In genomic region chr15:35519536-35520149, GRCh38 we compare ENCODE assay signal across 8 cellular contexts. TPM values are rescaled to one million over a fixed set of nuclear protein-coding genes. Genes with fewer than 3 reads are reported as not detected.
DNase-seq lines count a peak whose midpoint lies in the region; ATAC-seq, FAIRE-seq and TF ChIP-seq lines count a peak whose summit lies in the region.

No MANE protein-coding gene starts in this region.

- H3K4me1 ChIP-seq in kidney (ENCODE audit: control insufficient read depth in 1 of 2, insufficient read depth in 1 of 2, low read depth in 1 of 2, low read length in 2 of 2) (peaks cover 0 to 10% of the 10 kb centered on the region in 2 donors), tibial nerve (peaks cover 0 to 14% (median 0%) of the 10 kb centered on the region in 4 donors)

- intact Hi-C loops in kidney (cut with DNase I): loop anchor here (10.0 kb wide), 1 partner anchor 1575 kb away; no protein-coding TSS in a partner anchor

- H3K27ac ChIP-seq in kidney (ENCODE audit: low read depth in 2 of 2, low read length in 2 of 2) (no peak overlapping the region), tibial nerve (no peak overlapping the region)

- TF ChIP-seq EP300 in tibial nerve (IDR thresholded peaks at IDR 0.05): no peak

- H3K4me3 ChIP-seq in kidney (ENCODE audit: low read length in 2 of 2): no peak overlapping the region
- no peak overlapping the region for H3K4me3 ChIP-seq in tibial nerve

- no peak overlapping the region for H3K9ac ChIP-seq in kidney (ENCODE audit: low read length in 2 of 2)

- peak; percentile 66 for FAIRE-seq in kidney (lab: Jason Lieb, UNC)

- TF ChIP-seq CTCF in kidney (IDR thresholded peaks at IDR 0.05; ENCODE audit: borderline replicate concordance, extremely low read depth, insufficient read depth) (peak; percentile 57), tibial nerve (IDR thresholded peaks at IDR 0.05) (peak in 4 of 5 experiments; percentile 36 to 57 (median 50))

- H3K27me3 ChIP-seq in tibial nerve: no peaks in the 10 kb centered on the region

- peak; percentile 22 for DNase-seq in DMS79 treated with DMSO at 0.1 percent for 48 hours (lab: John Stamatoyannopoulos, UW)
- DNase-seq in DMS79 (lab: John Stamatoyannopoulos, UW): no peak
- peak; percentile 46 to 66 for DNase-seq in NCI-H2081 (lab: John Stamatoyannopoulos, UW)
- peak; percentile 73 for DNase-seq in astrocyte of the hippocampus (ENCODE audit: low read depth, low spot score)
- DNase-seq in kidney: no peak
- no peak for DNase-seq in tibial nerve (ENCODE audit: low spot score in 2 of 2)

- H3K36me3 ChIP-seq in kidney (ENCODE audit: control insufficient read depth in 1 of 2, insufficient read depth in 2 of 2, low read length in 2 of 2) (peaks cover 0 to 2% of the 10 kb centered on the region in 2 donors), tibial nerve (peaks cover 0 to 3% (median 0%) of the 10 kb centered on the region in 3 donors)

- H3K9me3 ChIP-seq in kidney (ENCODE audit: control insufficient read depth in 1 of 2, low read length in 2 of 2) (no peaks in the 10 kb centered on the region), tibial nerve (no peaks in the 10 kb centered on the region)

- ATAC-seq in HG02610 (IDR thresholded peaks at IDR 0.05; ENCODE audit: unreplicated experiment) (peak; percentile 73), HG02852 (IDR thresholded peaks at IDR 0.05; ENCODE audit: unreplicated experiment) (no peak)

- TF ChIP-seq POLR2A in tibial nerve (IDR thresholded peaks at IDR 0.05): no peak

RNA-seq across cellular contexts. Expression of gene DPH6, which starts 26.3 kb away (rescaled TPM):
- total RNA-seq in kidney: 29.8 TPM
- polyA plus RNA-seq in kidney (ENCODE audit: insufficient read depth, low read depth, low replicate concordance): 10.1 TPM
- total RNA-seq in tibial nerve: 10 to 100 TPM; 20.9 to 37.8 (median 26.7) TPM

Comparison
In these comparisons a context has a peak if more than half of its experiments do, and no peak if none do; other contexts are left out.
1. DNase-seq: peak in DMS79 treated with DMSO at 0.1 percent for 48 hours (single experiment), NCI-H2081 (2 of 2) and astrocyte of the hippocampus (single experiment); none in DMS79 (single experiment), kidney (single experiment) and tibial nerve (0 of 2).